Comparison of ENCODE assay signal across 8 cellular contexts in the genomic region with DNA sequence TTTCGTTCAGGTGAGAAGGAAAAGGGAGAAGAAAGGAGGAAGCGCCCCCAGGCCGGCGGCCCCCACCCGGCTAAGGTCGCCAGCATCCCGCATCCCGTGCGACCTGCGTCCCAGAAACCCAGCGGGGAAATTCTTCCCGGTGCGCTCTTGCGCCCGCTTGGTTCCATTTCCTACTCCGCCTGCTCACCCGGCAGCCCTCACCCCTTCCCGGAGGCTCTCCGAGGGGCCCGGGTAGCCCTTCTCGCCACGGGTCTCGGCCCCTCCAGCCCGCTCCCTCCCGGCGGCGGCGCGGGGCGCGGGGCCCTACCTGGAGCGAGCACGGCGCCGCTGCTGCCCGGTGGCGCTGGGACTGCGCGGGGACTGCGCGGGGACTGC. TPM values are rescaled to one million over a fixed set of nuclear protein-coding genes. Genes with fewer than 3 reads are reported as not detected.
DNase-seq lines count a peak whose midpoint lies in the region; ATAC-seq and TF ChIP-seq lines count a peak whose summit lies in the region.

Gene PRKCQ (minus strand): TSS at position 373 of the 375 bp plus-strand sequence. CDS start 65,141 bp downstream, outside the sequence.

- peaks cover 56% of the 10 kb centered on the region for H3K4me1 Mint-ChIP-seq in T-helper 17 cell

- no peak for TF ChIP-seq POLR2A in gastroesophageal sphincter (IDR thresholded peaks at IDR 0.05)

- ATAC-seq in HG02885 (IDR thresholded peaks at IDR 0.05; ENCODE audit: poor library complexity, unreplicated experiment) (peak; percentile 33), T-helper 17 cell (no peak), gastroesophageal sphincter (peak; percentile 60), psoas muscle (peak in 3 of 4 donors; percentile 32 to 44 (median 39)), HG03442 (IDR thresholded peaks at IDR 0.05; ENCODE audit: unreplicated experiment) (no peak)

- TF ChIP-seq CTCF in gastroesophageal sphincter (IDR thresholded peaks at IDR 0.05) (no peak), psoas muscle (IDR thresholded peaks at IDR 0.05) (no peak)

- H3K36me3 Mint-ChIP-seq in T-helper 17 cell (ENCODE audit: low read depth), result peaks cover 10% of the 10 kb centered on the region

- H3K4me1 ChIP-seq in gastroesophageal sphincter, result peaks cover 0 to 21% (median 0%) of the 10 kb centered on the region in 3 donors
- H3K4me1 ChIP-seq in psoas muscle, result peaks cover 24% of the 10 kb centered on the region

- no peak for TF ChIP-seq EP300 in gastroesophageal sphincter (IDR thresholded peaks at IDR 0.05)

- H3K9me3 ChIP-seq in T-helper 17 cell (ENCODE audit: control insufficient read depth, low read length, poor library complexity, severe bottlenecking) (no peaks in the 10 kb centered on the region), gastroesophageal sphincter (no peaks in the 10 kb centered on the region), psoas muscle (no peaks in the 10 kb centered on the region)

- H3K27ac ChIP-seq in gastroesophageal sphincter (peak within 1 kb of the TSS in 3 of 4 donors; percentile 24 to 74 (median 69)), psoas muscle (peak within 1 kb of the TSS; percentile 94)

- intact Hi-C loops in psoas muscle (cut with DNase I), result loop anchor here (2.0 to 10.0 kb wide), 3 partner anchors 65 to 135 kb away; no protein-coding TSS in a partner anchor

- no peaks in the 10 kb centered on the region for H3K36me3 ChIP-seq in gastroesophageal sphincter
- peaks cover 0 to 25% of the 10 kb centered on the region in 2 donors for H3K36me3 ChIP-seq in psoas muscle (ENCODE audit: insufficient read depth in 1 of 2, low read depth in 1 of 2)

- no peaks in the 10 kb centered on the region for H3K27me3 Mint-ChIP-seq in T-helper 17 cell

- H3K4me3 Mint-ChIP-seq in T-helper 17 cell, result peak within 1 kb of the TSS; percentile 97

- 0 to 1% methylated on average over 4 to 12 of the region's 41 CpGs for WGBS in gastroesophageal sphincter (ENCODE audit: low coverage in 1 of 2), 2 donors
- WGBS in psoas muscle, 3 donors, result 0 to 1% (median 0%) methylated on average over 17 to 41 of the region's 41 CpGs

- H3K4me3 ChIP-seq in gastroesophageal sphincter, result peak within 1 kb of the TSS; percentile 34 to 67
- H3K4me3 ChIP-seq in psoas muscle, result peak within 1 kb of the TSS; percentile 91

- H3K27ac Mint-ChIP-seq in T-helper 17 cell, result peak within 1 kb of the TSS; percentile 98

- DNase-seq in NCI-H1417 (lab: John Stamatoyannopoulos, UW) (peak in 2 of 3 experiments; percentile 66 to 75), NCI-H1417 treated with DMSO at 0.1 percent for 48 hours (lab: John Stamatoyannopoulos, UW) (no peak), T-helper 17 cell (no peak), psoas muscle (no peak), NCI-H1092 (lab: John Stamatoyannopoulos, UW) (no peak)

- peaks cover 32% of the 10 kb centered on the region for H3K27me3 ChIP-seq in gastroesophageal sphincter
- H3K27me3 ChIP-seq in psoas muscle (ENCODE audit: insufficient read depth in 3 of 3, low read length in 2 of 3), result no peaks in the 10 kb centered on the region

RNA-seq across cellular contexts. Expression of gene PRKCQ, which starts in this region (rescaled TPM):
- total RNA-seq in T-helper 17 cell (10 to 100 TPM; 66.3 to 70.0 TPM), gastroesophageal sphincter (1 to 10 TPM; 2.0 to 7.6 (median 4.3) TPM), psoas muscle (10 to 100 TPM; 17.9 to 76.3 (median 65.6) TPM)
- 10 to 100 TPM in 2 of 3 donors, 1 to 10 TPM in 1; 6.6 to 33.8 (median 23.9) TPM for polyA plus RNA-seq in psoas muscle

Comparison
In these comparisons a context has a peak if more than half of its experiments do, and no peak if none do; other contexts are left out.
1. DNase-seq: peak in NCI-H1417 (2 of 3); none in NCI-H1417 treated with DMSO at 0.1 percent for 48 hours (single experiment), T-helper 17 cell (0 of 3), psoas muscle (0 of 2) and NCI-H1092 (single experiment).
2. ATAC-seq: peak in HG02885 (single experiment), gastroesophageal sphincter (single experiment) and psoas muscle (3 of 4); none in T-helper 17 cell (single experiment) and HG03442 (single experiment).